ENCODE assay signal across 1 cellular context in the genomic region with DNA sequence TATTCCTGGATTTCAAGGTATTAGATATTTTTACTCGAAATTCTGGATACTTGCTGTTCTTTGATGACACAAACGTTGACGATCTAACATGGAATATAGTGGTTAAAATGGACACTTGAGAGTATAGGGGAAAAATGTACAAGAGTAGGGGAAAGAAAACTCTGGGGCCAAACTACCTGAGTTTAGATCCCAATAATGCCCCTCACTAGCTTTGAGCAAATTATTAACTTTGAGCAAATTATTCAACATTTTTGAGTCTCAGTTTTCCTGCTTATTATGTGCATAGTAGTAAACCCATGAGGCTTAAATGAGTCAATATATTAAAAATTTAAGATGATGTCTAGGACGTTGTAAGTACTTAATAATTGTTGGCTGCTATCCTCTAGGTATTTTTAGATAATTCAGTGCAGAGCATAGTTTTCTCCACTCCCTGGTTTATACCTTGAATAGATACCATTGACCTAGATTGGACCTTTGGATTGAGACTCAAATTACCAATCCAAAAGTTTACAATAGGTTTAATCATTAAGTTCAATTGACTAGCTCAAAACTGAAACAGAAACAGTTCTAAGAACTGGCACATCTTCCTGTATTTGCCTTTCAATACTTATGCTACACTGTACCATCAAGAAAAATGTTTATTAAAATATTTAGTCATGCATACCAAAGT.
TF ChIP-seq lines count a peak whose summit lies in the region.

No MANE protein-coding gene starts in this region.

TF ChIP-seq in HepG2, 621 proteins besides CTCF, POLR2A, EP300 and RAD21 (continued from another document and continues in another):
- TF ChIP-seq, protein P1, sequence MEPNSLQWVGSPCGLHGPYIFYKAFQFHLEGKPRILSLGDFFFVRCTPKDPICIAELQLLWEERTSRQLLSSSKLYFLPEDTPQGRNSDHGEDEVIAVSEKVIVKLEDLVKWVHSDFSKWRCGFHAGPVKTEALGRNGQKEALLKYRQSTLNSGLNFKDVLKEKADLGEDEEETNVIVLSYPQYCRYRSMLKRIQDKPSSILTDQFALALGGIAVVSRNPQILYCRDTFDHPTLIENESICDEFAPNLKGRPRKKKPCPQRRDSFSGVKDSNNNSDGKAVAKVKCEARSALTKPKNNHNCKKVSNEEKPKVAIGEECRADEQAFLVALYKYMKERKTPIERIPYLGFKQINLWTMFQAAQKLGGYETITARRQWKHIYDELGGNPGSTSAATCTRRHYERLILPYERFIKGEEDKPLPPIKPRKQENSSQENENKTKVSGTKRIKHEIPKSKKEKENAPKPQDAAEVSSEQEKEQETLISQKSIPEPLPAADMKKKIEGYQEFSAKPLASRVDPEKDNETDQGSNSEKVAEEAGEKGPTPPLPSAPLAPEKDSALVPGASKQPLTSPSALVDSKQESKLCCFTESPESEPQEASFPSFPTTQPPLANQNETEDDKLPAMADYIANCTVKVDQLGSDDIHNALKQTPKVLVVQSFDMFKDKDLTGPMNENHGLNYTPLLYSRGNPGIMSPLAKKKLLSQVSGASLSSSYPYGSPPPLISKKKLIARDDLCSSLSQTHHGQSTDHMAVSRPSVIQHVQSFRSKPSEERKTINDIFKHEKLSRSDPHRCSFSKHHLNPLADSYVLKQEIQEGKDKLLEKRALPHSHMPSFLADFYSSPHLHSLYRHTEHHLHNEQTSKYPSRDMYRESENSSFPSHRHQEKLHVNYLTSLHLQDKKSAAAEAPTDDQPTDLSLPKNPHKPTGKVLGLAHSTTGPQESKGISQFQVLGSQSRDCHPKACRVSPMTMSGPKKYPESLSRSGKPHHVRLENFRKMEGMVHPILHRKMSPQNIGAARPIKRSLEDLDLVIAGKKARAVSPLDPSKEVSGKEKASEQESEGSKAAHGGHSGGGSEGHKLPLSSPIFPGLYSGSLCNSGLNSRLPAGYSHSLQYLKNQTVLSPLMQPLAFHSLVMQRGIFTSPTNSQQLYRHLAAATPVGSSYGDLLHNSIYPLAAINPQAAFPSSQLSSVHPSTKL (CRISPR knock-in tag; IDR thresholded peaks at IDR 0.05) = peak; percentile 44; the same call in 1 of the 2 replicates
- TF ChIP-seq CBX1 (IDR thresholded peaks at IDR 0.05; ENCODE audit: low read depth) (no peak), RARA (CRISPR knock-in tag; IDR thresholded peaks at IDR 0.05) (peak; percentile 62; the same call in 1 of the 2 replicates), HIVEP1 (CRISPR knock-in tag; IDR thresholded peaks at IDR 0.05) (no peak), ZBTB7B (CRISPR knock-in tag; IDR thresholded peaks at IDR 0.05) (no peak), IRF2 (CRISPR knock-in tag; IDR thresholded peaks at IDR 0.05) (peak; percentile 57; the same call in 1 of the 2 replicates), ZNF782 (CRISPR knock-in tag; IDR thresholded peaks at IDR 0.05; ENCODE audit: borderline replicate concordance) (no peak), SIX4 (CRISPR knock-in tag; IDR thresholded peaks at IDR 0.05) (peak; percentile 96), ZFAT (CRISPR knock-in tag; conservative IDR thresholded peaks at IDR 0.05) (no peak), TCF7 (IDR thresholded peaks at IDR 0.05; ENCODE audit: low read depth) (no peak), PRPF4 (IDR thresholded peaks at IDR 0.05; ENCODE audit: low read depth, low read length, poor library complexity, severe bottlenecking) (no peak), ZNF44 (CRISPR knock-in tag; IDR thresholded peaks at IDR 0.05) (no peak), ZNF777 (CRISPR knock-in tag; IDR thresholded peaks at IDR 0.05) (no peak), NCOA2 (CRISPR knock-in tag; IDR thresholded peaks at IDR 0.05) (0 out of 2 replicates have a peak, but pooled peaks have one; percentile 35), KAT8 (CRISPR knock-in tag; IDR thresholded peaks at IDR 0.05) (peak; percentile 52), HNF4A (CRISPR knock-in tag; IDR thresholded peaks at IDR 0.05) (peak; percentile 48), PCBP2 (optimal IDR thresholded peaks at IDR 0.05; ENCODE audit: low read depth, low read length, poor library complexity, severe bottlenecking) (no peak), AGO1 (IDR thresholded peaks at IDR 0.05; ENCODE audit: low read depth, low read length, poor library complexity, severe bottlenecking) (no peak), ZNF24 (IDR thresholded peaks at IDR 0.05) (no peak)
- TF ChIP-seq, protein P2, sequence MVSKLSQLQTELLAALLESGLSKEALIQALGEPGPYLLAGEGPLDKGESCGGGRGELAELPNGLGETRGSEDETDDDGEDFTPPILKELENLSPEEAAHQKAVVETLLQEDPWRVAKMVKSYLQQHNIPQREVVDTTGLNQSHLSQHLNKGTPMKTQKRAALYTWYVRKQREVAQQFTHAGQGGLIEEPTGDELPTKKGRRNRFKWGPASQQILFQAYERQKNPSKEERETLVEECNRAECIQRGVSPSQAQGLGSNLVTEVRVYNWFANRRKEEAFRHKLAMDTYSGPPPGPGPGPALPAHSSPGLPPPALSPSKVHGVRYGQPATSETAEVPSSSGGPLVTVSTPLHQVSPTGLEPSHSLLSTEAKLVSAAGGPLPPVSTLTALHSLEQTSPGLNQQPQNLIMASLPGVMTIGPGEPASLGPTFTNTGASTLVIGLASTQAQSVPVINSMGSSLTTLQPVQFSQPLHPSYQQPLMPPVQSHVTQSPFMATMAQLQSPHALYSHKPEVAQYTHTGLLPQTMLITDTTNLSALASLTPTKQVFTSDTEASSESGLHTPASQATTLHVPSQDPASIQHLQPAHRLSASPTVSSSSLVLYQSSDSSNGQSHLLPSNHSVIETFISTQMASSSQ (IDR thresholded peaks at IDR 0.05; ENCODE audit: low read depth) = peak; percentile 89
- TF ChIP-seq, protein P2 (CRISPR knock-in tag; IDR thresholded peaks at IDR 0.05; ENCODE audit: borderline replicate concordance) = peak; percentile 89; the same call in 1 of the 2 replicates
- TF ChIP-seq, protein P3, sequence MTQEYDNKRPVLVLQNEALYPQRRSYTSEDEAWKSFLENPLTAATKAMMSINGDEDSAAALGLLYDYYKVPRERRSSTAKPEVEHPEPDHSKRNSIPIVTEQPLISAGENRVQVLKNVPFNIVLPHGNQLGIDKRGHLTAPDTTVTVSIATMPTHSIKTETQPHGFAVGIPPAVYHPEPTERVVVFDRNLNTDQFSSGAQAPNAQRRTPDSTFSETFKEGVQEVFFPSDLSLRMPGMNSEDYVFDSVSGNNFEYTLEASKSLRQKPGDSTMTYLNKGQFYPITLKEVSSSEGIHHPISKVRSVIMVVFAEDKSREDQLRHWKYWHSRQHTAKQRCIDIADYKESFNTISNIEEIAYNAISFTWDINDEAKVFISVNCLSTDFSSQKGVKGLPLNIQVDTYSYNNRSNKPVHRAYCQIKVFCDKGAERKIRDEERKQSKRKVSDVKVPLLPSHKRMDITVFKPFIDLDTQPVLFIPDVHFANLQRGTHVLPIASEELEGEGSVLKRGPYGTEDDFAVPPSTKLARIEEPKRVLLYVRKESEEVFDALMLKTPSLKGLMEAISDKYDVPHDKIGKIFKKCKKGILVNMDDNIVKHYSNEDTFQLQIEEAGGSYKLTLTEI (CRISPR knock-in tag; conservative IDR thresholded peaks at IDR 0.05) = no peak
- TF ChIP-seq, protein P4, sequence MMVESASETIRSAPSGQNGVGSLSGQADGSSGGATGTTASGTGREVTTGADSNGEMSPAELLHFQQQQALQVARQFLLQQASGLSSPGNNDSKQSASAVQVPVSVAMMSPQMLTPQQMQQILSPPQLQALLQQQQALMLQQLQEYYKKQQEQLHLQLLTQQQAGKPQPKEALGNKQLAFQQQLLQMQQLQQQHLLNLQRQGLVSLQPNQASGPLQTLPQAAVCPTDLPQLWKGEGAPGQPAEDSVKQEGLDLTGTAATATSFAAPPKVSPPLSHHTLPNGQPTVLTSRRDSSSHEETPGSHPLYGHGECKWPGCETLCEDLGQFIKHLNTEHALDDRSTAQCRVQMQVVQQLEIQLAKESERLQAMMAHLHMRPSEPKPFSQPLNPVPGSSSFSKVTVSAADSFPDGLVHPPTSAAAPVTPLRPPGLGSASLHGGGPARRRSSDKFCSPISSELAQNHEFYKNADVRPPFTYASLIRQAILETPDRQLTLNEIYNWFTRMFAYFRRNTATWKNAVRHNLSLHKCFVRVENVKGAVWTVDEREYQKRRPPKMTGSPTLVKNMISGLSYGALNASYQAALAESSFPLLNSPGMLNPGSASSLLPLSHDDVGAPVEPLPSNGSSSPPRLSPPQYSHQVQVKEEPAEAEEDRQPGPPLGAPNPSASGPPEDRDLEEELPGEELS (CRISPR knock-in tag; IDR thresholded peaks at IDR 0.05) = 0 out of 2 replicates have a peak, but pooled peaks have one; percentile 22
- TF ChIP-seq, protein P5, sequence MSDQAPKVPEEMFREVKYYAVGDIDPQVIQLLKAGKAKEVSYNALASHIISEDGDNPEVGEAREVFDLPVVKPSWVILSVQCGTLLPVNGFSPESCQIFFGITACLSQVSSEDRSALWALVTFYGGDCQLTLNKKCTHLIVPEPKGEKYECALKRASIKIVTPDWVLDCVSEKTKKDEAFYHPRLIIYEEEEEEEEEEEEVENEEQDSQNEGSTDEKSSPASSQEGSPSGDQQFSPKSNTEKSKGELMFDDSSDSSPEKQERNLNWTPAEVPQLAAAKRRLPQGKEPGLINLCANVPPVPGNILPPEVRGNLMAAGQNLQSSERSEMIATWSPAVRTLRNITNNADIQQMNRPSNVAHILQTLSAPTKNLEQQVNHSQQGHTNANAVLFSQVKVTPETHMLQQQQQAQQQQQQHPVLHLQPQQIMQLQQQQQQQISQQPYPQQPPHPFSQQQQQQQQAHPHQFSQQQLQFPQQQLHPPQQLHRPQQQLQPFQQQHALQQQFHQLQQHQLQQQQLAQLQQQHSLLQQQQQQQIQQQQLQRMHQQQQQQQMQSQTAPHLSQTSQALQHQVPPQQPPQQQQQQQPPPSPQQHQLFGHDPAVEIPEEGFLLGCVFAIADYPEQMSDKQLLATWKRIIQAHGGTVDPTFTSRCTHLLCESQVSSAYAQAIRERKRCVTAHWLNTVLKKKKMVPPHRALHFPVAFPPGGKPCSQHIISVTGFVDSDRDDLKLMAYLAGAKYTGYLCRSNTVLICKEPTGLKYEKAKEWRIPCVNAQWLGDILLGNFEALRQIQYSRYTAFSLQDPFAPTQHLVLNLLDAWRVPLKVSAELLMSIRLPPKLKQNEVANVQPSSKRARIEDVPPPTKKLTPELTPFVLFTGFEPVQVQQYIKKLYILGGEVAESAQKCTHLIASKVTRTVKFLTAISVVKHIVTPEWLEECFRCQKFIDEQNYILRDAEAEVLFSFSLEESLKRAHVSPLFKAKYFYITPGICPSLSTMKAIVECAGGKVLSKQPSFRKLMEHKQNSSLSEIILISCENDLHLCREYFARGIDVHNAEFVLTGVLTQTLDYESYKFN (CRISPR knock-in tag; conservative IDR thresholded peaks at IDR 0.05) = peak; percentile 91
- TF ChIP-seq, protein P6, sequence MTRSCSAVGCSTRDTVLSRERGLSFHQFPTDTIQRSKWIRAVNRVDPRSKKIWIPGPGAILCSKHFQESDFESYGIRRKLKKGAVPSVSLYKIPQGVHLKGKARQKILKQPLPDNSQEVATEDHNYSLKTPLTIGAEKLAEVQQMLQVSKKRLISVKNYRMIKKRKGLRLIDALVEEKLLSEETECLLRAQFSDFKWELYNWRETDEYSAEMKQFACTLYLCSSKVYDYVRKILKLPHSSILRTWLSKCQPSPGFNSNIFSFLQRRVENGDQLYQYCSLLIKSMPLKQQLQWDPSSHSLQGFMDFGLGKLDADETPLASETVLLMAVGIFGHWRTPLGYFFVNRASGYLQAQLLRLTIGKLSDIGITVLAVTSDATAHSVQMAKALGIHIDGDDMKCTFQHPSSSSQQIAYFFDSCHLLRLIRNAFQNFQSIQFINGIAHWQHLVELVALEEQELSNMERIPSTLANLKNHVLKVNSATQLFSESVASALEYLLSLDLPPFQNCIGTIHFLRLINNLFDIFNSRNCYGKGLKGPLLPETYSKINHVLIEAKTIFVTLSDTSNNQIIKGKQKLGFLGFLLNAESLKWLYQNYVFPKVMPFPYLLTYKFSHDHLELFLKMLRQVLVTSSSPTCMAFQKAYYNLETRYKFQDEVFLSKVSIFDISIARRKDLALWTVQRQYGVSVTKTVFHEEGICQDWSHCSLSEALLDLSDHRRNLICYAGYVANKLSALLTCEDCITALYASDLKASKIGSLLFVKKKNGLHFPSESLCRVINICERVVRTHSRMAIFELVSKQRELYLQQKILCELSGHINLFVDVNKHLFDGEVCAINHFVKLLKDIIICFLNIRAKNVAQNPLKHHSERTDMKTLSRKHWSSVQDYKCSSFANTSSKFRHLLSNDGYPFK (CRISPR knock-in tag; IDR thresholded peaks at IDR 0.05; ENCODE audit: borderline replicate concordance) = no peak
- TF ChIP-seq, protein P7, sequence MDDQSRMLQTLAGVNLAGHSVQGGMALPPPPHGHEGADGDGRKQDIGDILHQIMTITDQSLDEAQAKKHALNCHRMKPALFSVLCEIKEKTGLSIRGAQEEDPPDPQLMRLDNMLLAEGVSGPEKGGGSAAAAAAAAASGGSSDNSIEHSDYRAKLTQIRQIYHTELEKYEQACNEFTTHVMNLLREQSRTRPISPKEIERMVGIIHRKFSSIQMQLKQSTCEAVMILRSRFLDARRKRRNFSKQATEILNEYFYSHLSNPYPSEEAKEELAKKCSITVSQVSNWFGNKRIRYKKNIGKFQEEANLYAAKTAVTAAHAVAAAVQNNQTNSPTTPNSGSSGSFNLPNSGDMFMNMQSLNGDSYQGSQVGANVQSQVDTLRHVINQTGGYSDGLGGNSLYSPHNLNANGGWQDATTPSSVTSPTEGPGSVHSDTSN (CRISPR knock-in tag; IDR thresholded peaks at IDR 0.05; ENCODE audit: borderline replicate concordance) = no peak
- TF ChIP-seq, protein P8, sequence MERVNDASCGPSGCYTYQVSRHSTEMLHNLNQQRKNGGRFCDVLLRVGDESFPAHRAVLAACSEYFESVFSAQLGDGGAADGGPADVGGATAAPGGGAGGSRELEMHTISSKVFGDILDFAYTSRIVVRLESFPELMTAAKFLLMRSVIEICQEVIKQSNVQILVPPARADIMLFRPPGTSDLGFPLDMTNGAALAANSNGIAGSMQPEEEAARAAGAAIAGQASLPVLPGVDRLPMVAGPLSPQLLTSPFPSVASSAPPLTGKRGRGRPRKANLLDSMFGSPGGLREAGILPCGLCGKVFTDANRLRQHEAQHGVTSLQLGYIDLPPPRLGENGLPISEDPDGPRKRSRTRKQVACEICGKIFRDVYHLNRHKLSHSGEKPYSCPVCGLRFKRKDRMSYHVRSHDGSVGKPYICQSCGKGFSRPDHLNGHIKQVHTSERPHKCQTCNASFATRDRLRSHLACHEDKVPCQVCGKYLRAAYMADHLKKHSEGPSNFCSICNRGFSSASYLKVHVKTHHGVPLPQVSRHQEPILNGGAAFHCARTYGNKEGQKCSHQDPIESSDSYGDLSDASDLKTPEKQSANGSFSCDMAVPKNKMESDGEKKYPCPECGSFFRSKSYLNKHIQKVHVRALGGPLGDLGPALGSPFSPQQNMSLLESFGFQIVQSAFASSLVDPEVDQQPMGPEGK (CRISPR knock-in tag; IDR thresholded peaks at IDR 0.05) = 0 out of 2 replicates have a peak, but pooled peaks have one; percentile 10
